Comparison of ENCODE assay signal across 1 cellular context in genomic region chr2:28392297-28393114, GRCh38.
TF ChIP-seq lines count a peak whose summit lies in the region.

Gene FOSL2, plus strand, starts transcription at chr2:28392858. Its CDS starts 863 bp downstream, at chr2:28393721.

TF ChIP-seq in HepG2, 621 proteins besides CTCF, POLR2A, EP300 and RAD21 (continued from another document and continues in another):
- peak; percentile 79; the same call in 1 of the 2 replicates for TF ChIP-seq SNAPC5 (CRISPR knock-in tag; IDR thresholded peaks at IDR 0.05; ENCODE audit: borderline replicate concordance)
- TF ChIP-seq MEIS2 (CRISPR knock-in tag; IDR thresholded peaks at IDR 0.05): peak; percentile 87
- TF ChIP-seq MEIS1 (CRISPR knock-in tag; IDR thresholded peaks at IDR 0.05; ENCODE audit: borderline replicate concordance): peak; percentile 31; the same call in 1 of the 2 replicates
- TF ChIP-seq REPIN1 (CRISPR knock-in tag; IDR thresholded peaks at IDR 0.05; ENCODE audit: borderline replicate concordance, low read depth): peak; percentile 95
- peak; percentile 46; the same call in 1 of the 2 replicates for TF ChIP-seq ZNF646 (CRISPR knock-in tag; IDR thresholded peaks at IDR 0.05)
- 0 out of 2 replicates have a peak, but pooled peaks have one; percentile 42 for TF ChIP-seq ZBTB42 (CRISPR knock-in tag; IDR thresholded peaks at IDR 0.05)
- TF ChIP-seq TEAD2 (CRISPR knock-in tag; IDR thresholded peaks at IDR 0.05): no peak
- peak; percentile 97; the same call in 1 of the 2 replicates for TF ChIP-seq ZNF556 (CRISPR knock-in tag; IDR thresholded peaks at IDR 0.05; ENCODE audit: borderline replicate concordance)
- TF ChIP-seq ISL2 (CRISPR knock-in tag; IDR thresholded peaks at IDR 0.05): peak; percentile 81
- no peak for TF ChIP-seq KAT2B (IDR thresholded peaks at IDR 0.05; ENCODE audit: borderline replicate concordance, low read depth, low read length)
- no peak for TF ChIP-seq MLXIP (CRISPR knock-in tag; IDR thresholded peaks at IDR 0.05; ENCODE audit: borderline replicate concordance)
- TF ChIP-seq HDAC6 (IDR thresholded peaks at IDR 0.05; ENCODE audit: low read depth, low read length): peak; percentile 84; the same call in 1 of the 2 replicates
- TF ChIP-seq ZNF431 (CRISPR knock-in tag; IDR thresholded peaks at IDR 0.05; ENCODE audit: borderline replicate concordance, low read depth): peak; percentile 98
- TF ChIP-seq SMAD3 (CRISPR knock-in tag; IDR thresholded peaks at IDR 0.05): peak; percentile 91
- no peak for TF ChIP-seq SNRNP70 (IDR thresholded peaks at IDR 0.05; ENCODE audit: low read depth, low read length)
- no peak for TF ChIP-seq SP1 (IDR thresholded peaks at IDR 0.05)
- peak; percentile 52; the same call in 1 of the 2 replicates for TF ChIP-seq SP1 (CRISPR knock-in tag; IDR thresholded peaks at IDR 0.05)
- TF ChIP-seq ZNF770 (CRISPR knock-in tag; IDR thresholded peaks at IDR 0.05): peak; percentile 88
- no peak for TF ChIP-seq CEBPB (IDR thresholded peaks at IDR 0.05; ENCODE audit: borderline replicate concordance, low read depth, low read length)
- TF ChIP-seq ZEB1 (IDR thresholded peaks at IDR 0.05; ENCODE audit: insufficient replicate concordance, low read depth): peak; percentile 32
- TF ChIP-seq ZBTB2 (CRISPR knock-in tag; IDR thresholded peaks at IDR 0.05; ENCODE audit: low read depth): peak; percentile 86
- TF ChIP-seq ZBTB39 (CRISPR knock-in tag; IDR thresholded peaks at IDR 0.05): peak; percentile 68; the same call in 1 of the 2 replicates
- peak; percentile 74 for TF ChIP-seq ZNF124 (CRISPR knock-in tag; IDR thresholded peaks at IDR 0.05)
- TF ChIP-seq ZNF264 (CRISPR knock-in tag; IDR thresholded peaks at IDR 0.05): peak; percentile 61
- peak; percentile 50 for TF ChIP-seq PTBP1 (IDR thresholded peaks at IDR 0.05; ENCODE audit: low read depth, low read length, poor library complexity, severe bottlenecking)
- 0 out of 2 replicates have a peak, but pooled peaks have one; percentile 63 for TF ChIP-seq RELA (CRISPR knock-in tag; IDR thresholded peaks at IDR 0.05)
- TF ChIP-seq ZFP36L2 (CRISPR knock-in tag; IDR thresholded peaks at IDR 0.05): no peak; the same call in 1 of the 2 replicates
- TF ChIP-seq NFIC (IDR thresholded peaks at IDR 0.05; ENCODE audit: low read length): no peak
- 0 out of 2 replicates have a peak, but pooled peaks have one; percentile 77 for TF ChIP-seq ETS1 (CRISPR knock-in tag; IDR thresholded peaks at IDR 0.05)
- TF ChIP-seq ZNF414 (CRISPR knock-in tag; IDR thresholded peaks at IDR 0.05): peak; percentile 81; the same call in 1 of the 2 replicates
- TF ChIP-seq ZNF619 (CRISPR knock-in tag; IDR thresholded peaks at IDR 0.05): peak; percentile 69; the same call in 1 of the 2 replicates
- TF ChIP-seq MAZ (IDR thresholded peaks at IDR 0.05; ENCODE audit: borderline replicate concordance, low read depth, low read length): peak; percentile 98
- TF ChIP-seq MAZ (CRISPR knock-in tag; IDR thresholded peaks at IDR 0.05; ENCODE audit: low read depth): peak; percentile 99
- no peak for TF ChIP-seq THAP7 (CRISPR knock-in tag; IDR thresholded peaks at IDR 0.05)
- TF ChIP-seq KDM3A (CRISPR knock-in tag; IDR thresholded peaks at IDR 0.05; ENCODE audit: low read depth): peak; percentile 77; the same call in 1 of the 2 replicates
- TF ChIP-seq JARID2 (CRISPR knock-in tag; IDR thresholded peaks at IDR 0.05; ENCODE audit: insufficient replicate concordance): no peak
- peak; percentile 86 for TF ChIP-seq HOXA3 (CRISPR knock-in tag; IDR thresholded peaks at IDR 0.05)
- no peak for TF ChIP-seq NPAS2 (CRISPR knock-in tag; IDR thresholded peaks at IDR 0.05; ENCODE audit: borderline replicate concordance)
- 0 out of 2 replicates have a peak, but pooled peaks have one; percentile 50 for TF ChIP-seq HOXD1 (CRISPR knock-in tag; IDR thresholded peaks at IDR 0.05)
- peak; percentile 31; the same call in 1 of the 2 replicates for TF ChIP-seq ZNF143 (CRISPR knock-in tag; IDR thresholded peaks at IDR 0.05)
